ENCODE assay signal across 8 cellular contexts in genomic region chr22:17797721-17798559, GRCh38. TPM values are rescaled to one million over a fixed set of nuclear protein-coding genes. Genes with fewer than 3 reads are reported as not detected.
DNase-seq lines count a peak whose midpoint lies in the region; ATAC-seq and TF ChIP-seq lines count a peak whose summit lies in the region.
"Had no signal": no experiment of that assay in that cellular context is flagged by ENCODE, and none has a peak within 500 bp of the region (broad histone marks: within the 10 kb centered on the region; RNA-seq: fewer than 3 reads in every experiment).

No MANE protein-coding gene starts in this region.

- 82 to 83% methylated on average over 19 to 22 of the region's 23 CpGs for WGBS in tibial nerve, 2 donors

- no peaks in the 10 kb centered on the region for H3K9me3 ChIP-seq in tibial nerve

- ATAC-seq in HG02852 (IDR thresholded peaks at IDR 0.05; ENCODE audit: unreplicated experiment) (peak; percentile 51), HG02588 (IDR thresholded peaks at IDR 0.05; ENCODE audit: unreplicated experiment) (no peak)
- peak; percentile 40 for ATAC-seq in stimulated activated naive CD8-positive, alpha-beta T cell treated with anti-CD3 and anti-CD28 coated beads, Interleukin-15, Interleukin-2, amounts not matched to agents 100 U/mL and 50 U/mL, for 24 hours

- H3K36me3 ChIP-seq in tibial nerve: peaks cover 0 to 71% (median 0%) of the 10 kb centered on the region in 3 donors

- H3K27me3 ChIP-seq in tibial nerve: no peaks in the 10 kb centered on the region

- TF ChIP-seq EP300 in tibial nerve (IDR thresholded peaks at IDR 0.05): peak in 1 of 2 donors; percentile 28

- H3K4me3 ChIP-seq in tibial nerve: no peak overlapping the region

- peak; percentile 83 for DNase-seq in NOMO-1 treated with DMSO at 0.1 percent for 48 hours (lab: John Stamatoyannopoulos, UW; ENCODE audit: unreplicated experiment)
- no peak for DNase-seq in stimulated activated naive CD8-positive, alpha-beta T cell treated with anti-CD3 and anti-CD28 coated beads, Interleukin-15, Interleukin-2, amounts not matched to agents 100 U/mL and 50 U/mL, for 24 hours
- DNase-seq in dedifferentiated amniotic fluid mesenchymal stem cell (ENCODE audit: extremely low spot score): no peak
- no peak for DNase-seq in tibial nerve (ENCODE audit: low spot score in 2 of 2)
- DNase-seq: NCI-H1092 treated with DMSO at 0.1 percent for 48 hours had no signal

- TF ChIP-seq CTCF in tibial nerve (IDR thresholded peaks at IDR 0.05): no peak

- TF ChIP-seq POLR2A in GM19099 (IDR thresholded peaks at IDR 0.05; ENCODE audit: extremely low read depth, insufficient read length, low read depth) (peak; percentile 20), tibial nerve (IDR thresholded peaks at IDR 0.05) (no peak)

- no peak overlapping the region for H3K27ac ChIP-seq in tibial nerve

- H3K4me1 ChIP-seq in tibial nerve: peaks cover 0 to 3% (median 0%) of the 10 kb centered on the region in 4 donors

RNA-seq across cellular contexts. Expression of gene BID, which starts 23.7 kb away (rescaled TPM):
- 10 to 100 TPM in 2 of 4 donors, 1 to 10 TPM in 2; 6.3 to 47.1 (median 13.7) TPM for total RNA-seq in tibial nerve
